Comparison of ENCODE assay signal across 19 cellular contexts in the genomic region with DNA sequence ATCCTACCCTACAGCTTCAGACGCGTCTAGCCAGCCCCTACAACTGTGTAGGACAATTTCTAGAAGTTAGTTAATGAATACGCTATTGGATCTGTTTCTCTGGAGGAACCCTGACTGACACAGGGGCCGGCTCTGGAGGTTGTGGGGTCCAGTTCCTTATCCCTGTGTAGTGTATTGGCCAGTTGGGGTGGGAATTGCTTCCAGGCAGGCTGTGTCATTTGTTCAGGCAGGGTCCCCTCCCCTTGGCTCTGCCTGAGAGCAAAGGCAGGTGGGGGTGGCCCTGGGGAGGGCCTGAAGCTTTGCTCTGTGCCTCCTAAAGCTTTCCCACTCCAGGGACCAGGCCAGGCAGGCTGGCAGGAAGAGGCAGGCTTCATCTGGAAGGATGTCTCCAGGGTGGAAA. TPM values are rescaled to one million over a fixed set of nuclear protein-coding genes. Genes with fewer than 3 reads are reported as not detected.
DNase-seq lines count a peak whose midpoint lies in the region; ATAC-seq and TF ChIP-seq lines count a peak whose summit lies in the region.
"Had no signal": no experiment of that assay in that cellular context is flagged by ENCODE, and none has a peak within 500 bp of the region (broad histone marks: within the 10 kb centered on the region; RNA-seq: fewer than 3 reads in every experiment).

No MANE protein-coding gene starts in this region.

- peaks cover 5% of the 10 kb centered on the region for H3K36me3 ChIP-seq in CD4-positive, alpha-beta memory T cell (ENCODE audit: insufficient read depth, low read length)

- H3K4me1 Mint-ChIP-seq in activated CD8-positive, alpha-beta memory T cell treated with anti-CD3 and anti-CD28 coated beads, Interleukin-2, amount 10 ng/mL, durations not matched to agents 7 days and 5 days, result peaks cover 28% of the 10 kb centered on the region
- H3K4me1 Mint-ChIP-seq in CD14-positive monocyte (peaks cover 26% of the 10 kb centered on the region), activated B cell treated with CpG ODN at 0.5 μM for 24 hours (peaks cover 51% of the 10 kb centered on the region)
- peaks cover 5 to 13% (median 8%) of the 10 kb centered on the region in 4 donors for H3K4me1 Mint-ChIP-seq in CD4-positive, alpha-beta memory T cell

- POLR2A ChIA-PET in activated B cell treated with CpG ODN at 0.5 μM for 24 hours (lab: Charles Lee), result interaction anchor here (1.0 to 4.1 kb wide), 7 partner anchors 12 to 147 kb away, joined by 4 to 62 read pairs (median 12); partner anchors contain the start of gene HERPUD1
- POLR2A ChIA-PET in CD4-positive, alpha-beta memory T cell (lab: Charles Lee; ENCODE audit: partially characterized antibody), result interaction anchor here (0.8 to 2.2 kb wide), 5 partner anchors 8 to 87 kb away, joined by 3 to 12 read pairs (median 3); partner anchors contain the start of gene HERPUD1

- CTCF ChIA-PET in activated CD8-positive, alpha-beta memory T cell treated with anti-CD3 and anti-CD28 coated beads, Interleukin-2, amount 10 ng/mL, durations not matched to agents 7 days and 5 days (lab: Charles Lee), result interaction anchor here (0.9 to 6.9 kb wide), 12 partner anchors 9 to 248 kb away, joined by 3 to 82 read pairs (median 4); partner anchors contain the start of genes HERPUD1 and SLC12A3
- CTCF ChIA-PET in activated B cell treated with CpG ODN at 0.5 μM for 24 hours (lab: Charles Lee), result interaction anchor here (1.3 to 4.4 kb wide), 4 partner anchors 8 to 96 kb away, joined by 5 to 33 read pairs (median 18); no protein-coding TSS in a partner anchor
- CTCF ChIA-PET in CD4-positive, alpha-beta memory T cell (lab: Charles Lee; ENCODE audit: partially characterized antibody), result interaction anchor here (1.4 to 6.8 kb wide), 3 partner anchors 8 to 85 kb away, joined by 5 to 113 read pairs (median 8); partner anchors contain the start of gene SLC12A3

- no peaks in the 10 kb centered on the region for H3K9me3 Mint-ChIP-seq in activated CD8-positive, alpha-beta memory T cell treated with anti-CD3 and anti-CD28 coated beads, Interleukin-2, amount 10 ng/mL, durations not matched to agents 7 days and 5 days (ENCODE audit: low read depth)
- no peaks in the 10 kb centered on the region for H3K9me3 Mint-ChIP-seq in CD14-positive monocyte
- no peaks in the 10 kb centered on the region for H3K9me3 Mint-ChIP-seq in activated B cell treated with CpG ODN at 0.5 μM for 24 hours
- no peaks in the 10 kb centered on the region for H3K9me3 Mint-ChIP-seq in CD4-positive, alpha-beta memory T cell
- H3K9me3 Mint-ChIP-seq: CD8-positive, alpha-beta memory T cell had no signal

- intact Hi-C loops in CD14-positive monocyte (cut with micrococcal nuclease), result no loop called here
- intact Hi-C loops in activated B cell treated with CpG ODN at 0.5 μM for 24 hours (cut with micrococcal nuclease), result loop anchor here (5.0 kb wide), 1 partner anchor 42 kb away; no protein-coding TSS in a partner anchor
- intact Hi-C loops in posterior vena cava (cut with DNase I), result loop anchor here (5.0 to 10.0 kb wide), 3 partner anchors 75 to 852 kb away; partner anchors contain the start of genes KIFC3 (in 1 of the 2) and SLC12A3 (in 1 of the 2)
- intact Hi-C loops in CD4-positive, alpha-beta memory T cell (cut with micrococcal nuclease), result no loop called here

- no peaks in the 10 kb centered on the region for H3K9me3 ChIP-seq in CD4-positive, alpha-beta memory T cell (ENCODE audit: control insufficient read depth in 1 of 2, low read length in 2 of 2)

- no peak overlapping the region for H3K4me3 ChIP-seq in CD4-positive, alpha-beta memory T cell (ENCODE audit: low read length in 2 of 2)

- H3K4me1 ChIP-seq in CD4-positive, alpha-beta memory T cell (ENCODE audit: insufficient read depth, low read length), result no peaks in the 10 kb centered on the region

- ATAC-seq in activated CD8-positive, alpha-beta memory T cell treated with anti-CD3 and anti-CD28 coated beads, Interleukin-2, amount 10 ng/mL, durations not matched to agents 7 days and 5 days, result no peak
- ATAC-seq in activated B cell treated with CpG ODN at 0.5 μM for 24 hours (ENCODE audit: low read depth) (no peak), HG03432 (IDR thresholded peaks at IDR 0.05; ENCODE audit: unreplicated experiment) (no peak), HG03378 (IDR thresholded peaks at IDR 0.05; ENCODE audit: unreplicated experiment) (no peak)

- H3K27me3 Mint-ChIP-seq in activated CD8-positive, alpha-beta memory T cell treated with anti-CD3 and anti-CD28 coated beads, Interleukin-2, amount 10 ng/mL, durations not matched to agents 7 days and 5 days, result no peaks in the 10 kb centered on the region
- H3K27me3 Mint-ChIP-seq in CD14-positive monocyte (ENCODE audit: low read depth in 3 of 3), result peaks cover 0 to 3% (median 2%) of the 10 kb centered on the region in 3 donors
- H3K27me3 Mint-ChIP-seq in activated B cell treated with CpG ODN at 0.5 μM for 24 hours, result no peaks in the 10 kb centered on the region
- no peaks in the 10 kb centered on the region for H3K27me3 Mint-ChIP-seq in CD4-positive, alpha-beta memory T cell

- no peak for TF ChIP-seq CTCF in CD14-positive monocyte (IDR thresholded peaks at IDR 0.05)
- no peak for TF ChIP-seq CTCF in activated B cell treated with CpG ODN at 0.5 μM for 24 hours (IDR thresholded peaks at IDR 0.05)

- H3K27ac ChIP-seq in CD4-positive, alpha-beta memory T cell (ENCODE audit: low read depth, low read length), result no peak overlapping the region

- H3K36me3 Mint-ChIP-seq in activated CD8-positive, alpha-beta memory T cell treated with anti-CD3 and anti-CD28 coated beads, Interleukin-2, amount 10 ng/mL, durations not matched to agents 7 days and 5 days, result peaks cover 9% of the 10 kb centered on the region
- peaks cover 15 to 28% of the 10 kb centered on the region in 2 donors for H3K36me3 Mint-ChIP-seq in CD14-positive monocyte
- H3K36me3 Mint-ChIP-seq in activated B cell treated with CpG ODN at 0.5 μM for 24 hours (ENCODE audit: low read depth), result peaks cover 23% of the 10 kb centered on the region
- peaks cover under 1 to 13% of the 10 kb centered on the region in 2 donors for H3K36me3 Mint-ChIP-seq in CD4-positive, alpha-beta memory T cell

- no peak for DNase-seq in activated CD8-positive, alpha-beta memory T cell treated with anti-CD3 and anti-CD28 coated beads, Interleukin-2, amount 10 ng/mL, durations not matched to agents 7 days and 5 days
- DNase-seq in activated CD8-positive, alpha-beta memory T cell treated with anti-CD3 and anti-CD28 coated beads for 24 hours, result no peak
- no peak for DNase-seq in CD14-positive monocyte (ENCODE audit: low spot score)
- no peak for DNase-seq in activated B cell treated with CpG ODN at 0.5 μM for 24 hours
- DNase-seq in posterior vena cava (ENCODE audit: low spot score), result peak; percentile 58
- no peak for DNase-seq in CD4-positive, alpha-beta memory T cell
- DNase-seq: CD8-positive, alpha-beta memory T cell; GF-D8; HCEC 1CT; KG1; NCI-H187 treated with DMSO at 0.1 percent for 48 hours; NCI-H2171 treated with DMSO at 0.1 percent for 48 hours; NCI-H510A; NCI-H82; SHP77 had no signal

- no peaks in the 10 kb centered on the region for H3K27me3 ChIP-seq in CD4-positive, alpha-beta memory T cell (ENCODE audit: insufficient read depth, low read length)

- peak overlapping the region; percentile 21 for H3K27ac Mint-ChIP-seq in activated CD8-positive, alpha-beta memory T cell treated with anti-CD3 and anti-CD28 coated beads, Interleukin-2, amount 10 ng/mL, durations not matched to agents 7 days and 5 days
- H3K27ac Mint-ChIP-seq in CD14-positive monocyte, result peak overlapping the region in 4 of 7 donors; percentile 36 to 71 (median 54)
- H3K27ac Mint-ChIP-seq in activated B cell treated with CpG ODN at 0.5 μM for 24 hours, result peak overlapping the region; percentile 26
- no peak overlapping the region for H3K27ac Mint-ChIP-seq in CD4-positive, alpha-beta memory T cell

- no peak overlapping the region for H3K4me3 Mint-ChIP-seq in activated CD8-positive, alpha-beta memory T cell treated with anti-CD3 and anti-CD28 coated beads, Interleukin-2, amount 10 ng/mL, durations not matched to agents 7 days and 5 days
- H3K4me3 Mint-ChIP-seq in CD14-positive monocyte, result no peak overlapping the region
- no peak overlapping the region for H3K4me3 Mint-ChIP-seq in activated B cell treated with CpG ODN at 0.5 μM for 24 hours
- H3K4me3 Mint-ChIP-seq in CD4-positive, alpha-beta memory T cell, result no peak overlapping the region

RNA-seq across cellular contexts. Expression of gene CETP, which starts 11.7 kb away (rescaled TPM):
- total RNA-seq in activated CD8-positive, alpha-beta memory T cell treated with anti-CD3 and anti-CD28 coated beads, Interleukin-2, amount 10 ng/mL, durations not matched to agents 7 days and 5 days, result not detected
- polyA plus RNA-seq in CD14-positive monocyte, result 1 to 10 TPM; 1.3 to 2.1 TPM
- total RNA-seq in activated B cell treated with CpG ODN at 0.5 μM for 24 hours (1.0 and 1.4 TPM in 2 replicates), posterior vena cava (under 1 TPM in 1 of 2 donors, not detected in 1; 0.60 TPM)
- total RNA-seq in CD4-positive, alpha-beta memory T cell, result not detected
- polyA plus RNA-seq in CD4-positive, alpha-beta memory T cell, result under 1 TPM in 1 of 2 donors, not detected in 1; 0.14 TPM
- total RNA-seq: A172; CD8-positive, alpha-beta memory T cell; MCF 10A had no signal
- polyA plus RNA-seq: CD8-positive, alpha-beta memory T cell had no signal

RNA-seq across cellular contexts. Expression of gene HERPUD1, which starts 18.1 kb away (rescaled TPM):
- total RNA-seq in activated CD8-positive, alpha-beta memory T cell treated with anti-CD3 and anti-CD28 coated beads, Interleukin-2, amount 10 ng/mL, durations not matched to agents 7 days and 5 days, result 100 to 1,000 TPM; 127 to 149 TPM
- polyA plus RNA-seq in CD14-positive monocyte, result 100 to 1,000 TPM; 179 to 186 TPM
- total RNA-seq in activated B cell treated with CpG ODN at 0.5 μM for 24 hours (766 and 820 TPM in 2 replicates), posterior vena cava (100 to 1,000 TPM in 1 of 2 donors, 10 to 100 TPM in 1; 99.7 to 106 TPM)
- total RNA-seq in CD4-positive, alpha-beta memory T cell, result 100 to 1,000 TPM; 130 to 136 TPM
- polyA plus RNA-seq in CD4-positive, alpha-beta memory T cell, result 100 to 1,000 TPM; 110 to 201 TPM

RNA-seq across cellular contexts. Expression of gene NLRC5, which starts 39.3 kb away (rescaled TPM):
- total RNA-seq in activated CD8-positive, alpha-beta memory T cell treated with anti-CD3 and anti-CD28 coated beads, Interleukin-2, amount 10 ng/mL, durations not matched to agents 7 days and 5 days, result 100 to 1,000 TPM; 156 to 287 TPM
- 10 to 100 TPM; 10.3 to 21.6 TPM for polyA plus RNA-seq in CD14-positive monocyte
- 296 and 372 TPM in 2 replicates for total RNA-seq in activated B cell treated with CpG ODN at 0.5 μM for 24 hours
- 10 to 100 TPM; 37.8 to 53.2 TPM for total RNA-seq in posterior vena cava
- 100 to 1,000 TPM; 416 to 457 TPM for total RNA-seq in CD4-positive, alpha-beta memory T cell
- 100 to 1,000 TPM in 1 of 2 donors, 10 to 100 TPM in 1; 41.6 to 151 TPM for polyA plus RNA-seq in CD4-positive, alpha-beta memory T cell

Comparison
In these comparisons a context has a peak if more than half of its experiments do, and no peak if none do; other contexts are left out.
1. H3K27ac Mint-ChIP-seq: peak in activated CD8-positive, alpha-beta memory T cell treated with anti-CD3 and anti-CD28 coated beads, Interleukin-2, amount 10 ng/mL, durations not matched to agents 7 days and 5 days (single experiment), CD14-positive monocyte (4 of 7) and activated B cell treated with CpG ODN at 0.5 μM for 24 hours (single experiment); none in CD4-positive, alpha-beta memory T cell (0 of 7).
2. intact Hi-C loops: an anchor here in activated B cell treated with CpG ODN at 0.5 μM for 24 hours (5.0 kb wide) and posterior vena cava (5.0 to 10.0 kb wide); none called in CD14-positive monocyte and CD4-positive, alpha-beta memory T cell.